Comparison of ENCODE assay signal across 27 cellular contexts in genomic region chr2:241576293-241576654, GRCh38. TPM values are rescaled to one million over a fixed set of nuclear protein-coding genes. Genes with fewer than 3 reads are reported as not detected.
A peak's percentile ranks its signal among the peaks of the same experiment; 100 is the strongest.
DNase-seq lines count a peak whose midpoint lies in the region; ATAC-seq and TF ChIP-seq lines count a peak whose summit lies in the region.
"Had no signal": no experiment of that assay in that cellular context is flagged by ENCODE, and none has a peak within 500 bp of the region (broad histone marks: within the 10 kb centered on the region; RNA-seq: fewer than 3 reads in every experiment).

No MANE protein-coding gene starts in this region.

- H3K9me3 ChIP-seq in HCT116 (ENCODE audit: control insufficient read depth in 1 of 2, insufficient read depth in 1 of 2, low read depth in 1 of 2, low read length in 2 of 2) (no peaks in the 10 kb centered on the region), right lobe of liver (no peaks in the 10 kb centered on the region), BE2C (no peaks in the 10 kb centered on the region)
- H3K9me3 ChIP-seq: adrenal gland, MG63 had no signal

- H3K4me1 ChIP-seq in HCT116 (ENCODE audit: control insufficient read depth in 1 of 2, insufficient read depth in 2 of 2, low read length in 2 of 2) (no peaks in the 10 kb centered on the region), right lobe of liver (peaks cover 0 to 9% (median 0%) of the 10 kb centered on the region in 4 donors), BE2C (no peaks in the 10 kb centered on the region)
- H3K4me1 ChIP-seq: adrenal gland, neural progenitor cell had no signal

- no peak for TF ChIP-seq CTCF in HCT116 (IDR thresholded peaks at IDR 0.05 in 2 of 3, conservative IDR thresholded peaks at IDR 0.05 in 1 of 3; ENCODE audit: borderline replicate concordance in 1 of 3, insufficient read depth in 1 of 3, low read depth in 2 of 3, low read length in 2 of 3)
- no peak for TF ChIP-seq CTCF in chondrocyte (IDR thresholded peaks at IDR 0.05)
- TF ChIP-seq CTCF in right lobe of liver (IDR thresholded peaks at IDR 0.05), result no peak
- no peak for TF ChIP-seq CTCF in BE2C (IDR thresholded peaks at IDR 0.05; ENCODE audit: low read depth, low read length)

- peaks cover 8% of the 10 kb centered on the region for H3K36me3 Mint-ChIP-seq in chondrocyte (ENCODE audit: low read depth)

- 100% methylated on average over 1 of the region's 14 CpGs for WGBS in right lobe of liver (ENCODE audit: insufficient coverage, low coverage, low lambda C conversion rate, missing lambda C conversion rate)

- H4K20me1 ChIP-seq in HCT116 (ENCODE audit: insufficient read depth), result no peaks in the 10 kb centered on the region

- TF ChIP-seq RAD21 in HCT116 (IDR thresholded peaks at IDR 0.05; ENCODE audit: low read depth), result no peak

- POLR2A ChIA-PET in HCT116 (lab: Charles Lee), result no interaction called here

- H3K27ac ChIP-seq in HCT116 (ENCODE audit: low read depth, low read length) (no peak overlapping the region), right lobe of liver (no peak overlapping the region)
- H3K27ac ChIP-seq: adrenal gland; BLaER1 treated with 17β-estradiol and CSF1 and Interleukin-3, amounts not matched to agents 10 nM and 100 nM; neural progenitor cell had no signal

- H3K27me3 ChIP-seq in HCT116 (ENCODE audit: insufficient read depth, low read length), result no peaks in the 10 kb centered on the region
- no peaks in the 10 kb centered on the region for H3K27me3 ChIP-seq in right lobe of liver
- no peaks in the 10 kb centered on the region for H3K27me3 ChIP-seq in BE2C
- H3K27me3 ChIP-seq: adrenal gland; BLaER1 treated with 17β-estradiol and CSF1 and Interleukin-3, amounts not matched to agents 10 nM and 100 nM; hepatocyte; MG63; neural progenitor cell had no signal

- no peaks in the 10 kb centered on the region for H3K79me2 ChIP-seq in HCT116 (ENCODE audit: insufficient read depth, low read length)
- H3K79me2 ChIP-seq: hepatocyte had no signal

- H3K27ac Mint-ChIP-seq in chondrocyte (ENCODE audit: unreplicated experiment), result no peak overlapping the region
- H3K27ac Mint-ChIP-seq: activated T-cell treated with anti-CD3 and anti-CD28 coated beads, Interleukin-2, amount 50 U/mL, for 72 hours; brain; stimulated activated memory B cell treated with anti-CD40 and anti-IgM and Interleukin-4, amounts not matched to agents 10 μg/mL and 1 μg/mL and 100 μg/mL, for 72 hours; T-helper 1 cell treated with Interleukin-12 subunit alpha and Interleukin-12 subunit beta and Interleukin-4 antibody, amounts not matched to agents 30 μg/mL and 1 μg/mL, for 36 hours had no signal

- no peak overlapping the region for H3K4me3 ChIP-seq in HCT116 (replicated peaks in 1 of 2; ENCODE audit: low read depth in 1 of 2, low read length in 2 of 2)
- H3K4me3 ChIP-seq in right lobe of liver, result no peak overlapping the region
- no peak overlapping the region for H3K4me3 ChIP-seq in BE2C (ENCODE audit: low read depth, low read length)
- H3K4me3 ChIP-seq: adrenal gland; BLaER1 treated with 17β-estradiol and CSF1 and Interleukin-3, amounts not matched to agents 10 nM and 100 nM; hepatocyte; MG63; neural progenitor cell had no signal

- no peak overlapping the region for H3K4me3 Mint-ChIP-seq in chondrocyte (ENCODE audit: unreplicated experiment)
- H3K4me3 Mint-ChIP-seq: activated T-cell treated with anti-CD3 and anti-CD28 coated beads, Interleukin-2, amount 50 U/mL, for 72 hours; brain; stimulated activated memory B cell treated with anti-CD40 and anti-IgM and Interleukin-4, amounts not matched to agents 10 μg/mL and 1 μg/mL and 100 μg/mL, for 72 hours; T-helper 1 cell treated with Interleukin-12 subunit alpha and Interleukin-12 subunit beta and Interleukin-4 antibody, amounts not matched to agents 30 μg/mL and 1 μg/mL, for 36 hours; type B pancreatic cell had no signal

- H3K9me2 ChIP-seq in HCT116 (ENCODE audit: insufficient read depth), result no peaks in the 10 kb centered on the region

- DNase-seq in HCT116 (ENCODE audit: low read depth, low spot score) (no peak), chondrocyte (ENCODE audit: low spot score) (peak; percentile 70), right lobe of liver (no peak), sciatic nerve (ENCODE audit: low spot score) (peak; percentile 45), NCI-H2196 (lab: John Stamatoyannopoulos, UW; ENCODE audit: unreplicated experiment) (no peak), HuH-7.5 (ENCODE audit: low spot score) (no peak), BE2C (no peak)
- DNase-seq: activated CD4-positive, alpha-beta T cell treated with anti-CD3 and anti-CD28 coated beads, Interleukin-2, amount 50 U/mL, for 4 hours; activated T-cell treated with anti-CD3 and anti-CD28 coated beads, Interleukin-2, amount 50 U/mL, for 72 hours; adrenal gland; DMS53; HCEC 1CT; mesendoderm; MG63; NCI-H1105; NCI-H187 treated with DMSO at 0.1 percent for 48 hours; NCI-H2171 treated with DMSO at 0.1 percent for 48 hours; NCI-H524 treated with DMSO at 0.1 percent for 48 hours had no signal

- intact Hi-C loops in HCT116 (cut with micrococcal nuclease), result no loop called here
- intact Hi-C loops in right lobe of liver (cut with DNase I), result no loop called here
- intact Hi-C loops in sciatic nerve (cut with DNase I), result no loop called here

- RAD21 ChIA-PET in HCT116 (lab: Charles Lee; ENCODE audit: low non-redundant PET in 1 of 2, low total read pairs in 2 of 2, uncharacterized antibody in 2 of 2, unreplicated experiment in 2 of 2), result interaction anchor here (0.6 to 0.7 kb wide), 2 partner anchors 22 to 351 kb away, joined by 3 to 6 read pairs; no protein-coding TSS in a partner anchor

- no peak overlapping the region for H3K9ac ChIP-seq in HCT116 (ENCODE audit: low read length)
- H3K9ac ChIP-seq: BLaER1 treated with 17β-estradiol and CSF1 and Interleukin-3, amounts not matched to agents 10 nM and 100 nM; neural progenitor cell had no signal

- peaks cover 2 to 7% of the 10 kb centered on the region in 2 experiments for H3K36me3 ChIP-seq in HCT116 (ENCODE audit: control insufficient read depth in 1 of 2, insufficient read depth in 2 of 2, low read length in 2 of 2)
- peaks cover 0 to 21% (median 6%) of the 10 kb centered on the region in 4 donors for H3K36me3 ChIP-seq in right lobe of liver
- H3K36me3 ChIP-seq in BE2C, result peaks cover 9% of the 10 kb centered on the region; the same call in 1 of the 2 replicates
- H3K36me3 ChIP-seq: adrenal gland had no signal

- no peak overlapping the region for H2AFZ ChIP-seq in HCT116 (ENCODE audit: low read depth, low read length, poor library complexity, severe bottlenecking)
- H2AFZ ChIP-seq: hepatocyte, neural progenitor cell had no signal

- H3K4me1 Mint-ChIP-seq in chondrocyte (ENCODE audit: low read depth), result peaks cover 17% of the 10 kb centered on the region

- H3K27me3 Mint-ChIP-seq in chondrocyte (ENCODE audit: low read depth), result no peaks in the 10 kb centered on the region
- H3K27me3 Mint-ChIP-seq: stimulated activated memory B cell treated with anti-CD40 and anti-IgM and Interleukin-4, amounts not matched to agents 10 μg/mL and 1 μg/mL and 100 μg/mL, for 72 hours; type B pancreatic cell had no signal

- TF ChIP-seq POLR2A in HCT116 (IDR thresholded peaks at IDR 0.05; ENCODE audit: borderline replicate concordance, extremely low read depth, insufficient read depth, insufficient read length) (no peak), right lobe of liver (IDR thresholded peaks at IDR 0.05) (no peak)

- H3K4me2 ChIP-seq in HCT116 (ENCODE audit: low read length), result no peak overlapping the region
- H3K4me2 ChIP-seq: hepatocyte, neural progenitor cell had no signal

- no peaks in the 10 kb centered on the region for H3K9me3 Mint-ChIP-seq in chondrocyte (ENCODE audit: low read depth)
- H3K9me3 Mint-ChIP-seq: activated T-cell treated with anti-CD3 and anti-CD28 coated beads, Interleukin-2, amount 50 U/mL, for 72 hours; stimulated activated memory B cell treated with anti-CD40 and anti-IgM and Interleukin-4, amounts not matched to agents 10 μg/mL and 1 μg/mL and 100 μg/mL, for 72 hours; T-helper 1 cell treated with Interleukin-12 subunit alpha and Interleukin-12 subunit beta and Interleukin-4 antibody, amounts not matched to agents 30 μg/mL and 1 μg/mL, for 36 hours; type B pancreatic cell had no signal

- no TSS peak for BruUV-seq in HCT116 (replicated peaks; lab: Mats Ljungman, UMichigan)

- ATAC-seq in HCT116, result peak; percentile 23; the same call in 1 of the 2 replicates
- peak in 3 of 4 donors; percentile 14 to 22 (median 17) for ATAC-seq in right lobe of liver
- ATAC-seq in sciatic nerve, result no peak
- ATAC-seq: activated CD4-positive, CD25-positive, alpha-beta regulatory T cell treated with anti-CD3 and anti-CD28 coated beads, Interleukin-2, amount 50 U/mL, for 24 hours; activated T-cell treated with anti-CD3 and anti-CD28 coated beads, Interleukin-2, amount 50 U/mL, for 72 hours; SK-N-SH treated with all-trans-retinoic acid at 6 μM for 48 hours; stimulated activated memory B cell treated with anti-CD40 and anti-IgM and Interleukin-4, amounts not matched to agents 10 μg/mL and 1 μg/mL and 100 μg/mL, for 72 hours had no signal

- CTCF ChIA-PET in HCT116 (lab: Charles Lee), result no interaction called here

TF ChIP-seq in HCT116, 20 proteins besides CTCF, POLR2A, EP300 and RAD21 (continues in another document):
- TF ChIP-seq MAX (IDR thresholded peaks at IDR 0.05) (no peak), ZFX (IDR thresholded peaks at IDR 0.05) (no peak), SRF (IDR thresholded peaks at IDR 0.05; ENCODE audit: low read depth) (no peak), JUND (IDR thresholded peaks at IDR 0.05) (no peak), SIN3A (IDR thresholded peaks at IDR 0.05; ENCODE audit: low read depth) (no peak), EZH2phosphoT487 (IDR thresholded peaks at IDR 0.05; ENCODE audit: borderline replicate concordance) (no peak), CBX3 (IDR thresholded peaks at IDR 0.05; ENCODE audit: low read depth) (no peak), ATF3 (IDR thresholded peaks at IDR 0.05) (no peak), EGR1 (IDR thresholded peaks at IDR 0.05; ENCODE audit: low read depth) (no peak), YY1 (IDR thresholded peaks at IDR 0.05; ENCODE audit: extremely low read depth, insufficient replicate concordance, low read depth, low read length) (no peak), TCF7L2 (IDR thresholded peaks at IDR 0.05; ENCODE audit: borderline replicate concordance, extremely low read depth, insufficient read depth, insufficient read length) (no peak), POLR2AphosphoS5 (IDR thresholded peaks at IDR 0.05; ENCODE audit: low read depth, low read length) (no peak)

RNA-seq across cellular contexts. Expression of gene BOK, which starts 17.7 kb away (rescaled TPM):
- total RNA-seq in HCT116 (2021; ENCODE audit: unreplicated experiment) (41.5 TPM), chondrocyte (28.5 to 46.8 TPM (median 44.6 TPM) in 3 replicates), right lobe of liver (100 to 1,000 TPM in 3 of 6 experiments, 10 to 100 TPM in 3; 50.1 to 119 (median 90.5) TPM), sciatic nerve (31.1 TPM)
- 22.5 and 24.3 TPM in 2 replicates for polyA plus RNA-seq in HCT116 (2012)
- 2.9 TPM for polyA plus RNA-seq in BE2C (2012; ENCODE audit: insufficient read depth, insufficient read length, low read depth)

Comparison
In these comparisons a context has a peak if more than half of its experiments do, and no peak if none do; other contexts are left out.
1. DNase-seq: peak in chondrocyte (single experiment) and sciatic nerve (single experiment); none in HCT116 (single experiment), right lobe of liver (0 of 3), NCI-H2196 (single experiment), HuH-7.5 (single experiment) and BE2C (single experiment).